ENCODE assay signal across 1 cellular context in the genomic region with DNA sequence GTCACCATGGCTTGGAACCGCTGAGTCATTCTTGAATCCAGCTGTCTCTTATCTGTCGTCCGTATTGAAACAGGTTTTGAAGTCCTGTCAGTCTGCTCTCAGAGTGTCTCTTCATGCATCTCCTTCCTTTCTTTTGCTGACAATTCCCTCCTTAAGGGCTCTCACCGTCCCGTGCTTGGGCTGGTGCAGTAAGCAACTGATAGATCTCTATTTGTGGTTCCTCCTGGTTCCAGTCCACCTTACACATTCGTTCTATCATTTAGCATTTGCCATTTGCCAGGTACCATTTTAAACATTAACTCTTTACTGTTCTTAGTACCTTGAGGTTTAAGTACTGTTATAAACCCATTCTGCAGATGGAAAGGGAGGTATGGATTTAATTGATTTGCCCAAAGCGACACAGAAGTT.
TF ChIP-seq lines count a peak whose summit lies in the region.

No MANE protein-coding gene starts in this region.

TF ChIP-seq in K562, 482 proteins besides CTCF, POLR2A, EP300 and RAD21 (continued from another document and continues in another):
- no peak for TF ChIP-seq LCOR (CRISPR knock-in tag; IDR thresholded peaks at IDR 0.05)
- TF ChIP-seq SAP30 (IDR thresholded peaks at IDR 0.05; ENCODE audit: borderline replicate concordance, insufficient read depth, low read depth, low read length, poor library complexity, severe bottlenecking), result no peak
- TF ChIP-seq EGR1 (conservative IDR thresholded peaks at IDR 0.05), result no peak
- TF ChIP-seq SP1 (CRISPR knock-in tag; IDR thresholded peaks at IDR 0.05), result no peak
- TF ChIP-seq ZNF143 (CRISPR knock-in tag; IDR thresholded peaks at IDR 0.05), result no peak
- TF ChIP-seq ETV5 (CRISPR knock-in tag; IDR thresholded peaks at IDR 0.05; ENCODE audit: low read depth), result no peak
- peak; percentile 88 for TF ChIP-seq GATA2 (CRISPR knock-in tag; IDR thresholded peaks at IDR 0.05)
- TF ChIP-seq, protein P1, sequence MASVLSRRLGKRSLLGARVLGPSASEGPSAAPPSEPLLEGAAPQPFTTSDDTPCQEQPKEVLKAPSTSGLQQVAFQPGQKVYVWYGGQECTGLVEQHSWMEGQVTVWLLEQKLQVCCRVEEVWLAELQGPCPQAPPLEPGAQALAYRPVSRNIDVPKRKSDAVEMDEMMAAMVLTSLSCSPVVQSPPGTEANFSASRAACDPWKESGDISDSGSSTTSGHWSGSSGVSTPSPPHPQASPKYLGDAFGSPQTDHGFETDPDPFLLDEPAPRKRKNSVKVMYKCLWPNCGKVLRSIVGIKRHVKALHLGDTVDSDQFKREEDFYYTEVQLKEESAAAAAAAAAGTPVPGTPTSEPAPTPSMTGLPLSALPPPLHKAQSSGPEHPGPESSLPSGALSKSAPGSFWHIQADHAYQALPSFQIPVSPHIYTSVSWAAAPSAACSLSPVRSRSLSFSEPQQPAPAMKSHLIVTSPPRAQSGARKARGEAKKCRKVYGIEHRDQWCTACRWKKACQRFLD (CRISPR knock-in tag; IDR thresholded peaks at IDR 0.05), result no peak
- TF ChIP-seq SMAD4 (CRISPR knock-in tag; conservative IDR thresholded peaks at IDR 0.05), result peak; percentile 74
- TF ChIP-seq, protein P2, sequence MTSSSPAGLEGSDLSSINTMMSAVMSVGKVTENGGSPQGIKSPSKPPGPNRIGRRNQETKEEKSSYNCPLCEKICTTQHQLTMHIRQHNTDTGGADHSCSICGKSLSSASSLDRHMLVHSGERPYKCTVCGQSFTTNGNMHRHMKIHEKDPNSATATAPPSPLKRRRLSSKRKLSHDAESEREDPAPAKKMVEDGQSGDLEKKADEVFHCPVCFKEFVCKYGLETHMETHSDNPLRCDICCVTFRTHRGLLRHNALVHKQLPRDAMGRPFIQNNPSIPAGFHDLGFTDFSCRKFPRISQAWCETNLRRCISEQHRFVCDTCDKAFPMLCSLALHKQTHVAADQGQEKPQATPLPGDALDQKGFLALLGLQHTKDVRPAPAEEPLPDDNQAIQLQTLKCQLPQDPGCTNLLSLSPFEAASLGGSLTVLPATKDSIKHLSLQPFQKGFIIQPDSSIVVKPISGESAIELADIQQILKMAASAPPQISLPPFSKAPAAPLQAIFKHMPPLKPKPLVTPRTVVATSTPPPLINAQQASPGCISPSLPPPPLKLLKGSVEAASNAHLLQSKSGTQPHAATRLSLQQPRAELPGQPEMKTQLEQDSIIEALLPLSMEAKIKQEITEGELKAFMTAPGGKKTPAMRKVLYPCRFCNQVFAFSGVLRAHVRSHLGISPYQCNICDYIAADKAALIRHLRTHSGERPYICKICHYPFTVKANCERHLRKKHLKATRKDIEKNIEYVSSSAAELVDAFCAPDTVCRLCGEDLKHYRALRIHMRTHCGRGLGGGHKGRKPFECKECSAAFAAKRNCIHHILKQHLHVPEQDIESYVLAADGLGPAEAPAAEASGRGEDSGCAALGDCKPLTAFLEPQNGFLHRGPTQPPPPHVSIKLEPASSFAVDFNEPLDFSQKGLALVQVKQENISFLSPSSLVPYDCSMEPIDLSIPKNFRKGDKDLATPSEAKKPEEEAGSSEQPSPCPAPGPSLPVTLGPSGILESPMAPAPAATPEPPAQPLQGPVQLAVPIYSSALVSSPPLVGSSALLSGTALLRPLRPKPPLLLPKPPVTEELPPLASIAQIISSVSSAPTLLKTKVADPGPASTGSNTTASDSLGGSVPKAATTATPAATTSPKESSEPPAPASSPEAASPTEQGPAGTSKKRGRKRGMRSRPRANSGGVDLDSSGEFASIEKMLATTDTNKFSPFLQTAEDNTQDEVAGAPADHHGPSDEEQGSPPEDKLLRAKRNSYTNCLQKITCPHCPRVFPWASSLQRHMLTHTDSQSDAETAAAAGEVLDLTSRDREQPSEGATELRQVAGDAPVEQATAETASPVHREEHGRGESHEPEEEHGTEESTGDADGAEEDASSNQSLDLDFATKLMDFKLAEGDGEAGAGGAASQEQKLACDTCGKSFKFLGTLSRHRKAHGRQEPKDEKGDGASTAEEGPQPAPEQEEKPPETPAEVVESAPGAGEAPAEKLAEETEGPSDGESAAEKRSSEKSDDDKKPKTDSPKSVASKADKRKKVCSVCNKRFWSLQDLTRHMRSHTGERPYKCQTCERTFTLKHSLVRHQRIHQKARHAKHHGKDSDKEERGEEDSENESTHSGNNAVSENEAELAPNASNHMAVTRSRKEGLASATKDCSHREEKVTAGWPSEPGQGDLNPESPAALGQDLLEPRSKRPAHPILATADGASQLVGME (CRISPR knock-in tag; IDR thresholded peaks at IDR 0.05), result no peak
- TF ChIP-seq MAFF (IDR thresholded peaks at IDR 0.05; ENCODE audit: low read length), result peak; percentile 99
- TF ChIP-seq, protein P3, sequence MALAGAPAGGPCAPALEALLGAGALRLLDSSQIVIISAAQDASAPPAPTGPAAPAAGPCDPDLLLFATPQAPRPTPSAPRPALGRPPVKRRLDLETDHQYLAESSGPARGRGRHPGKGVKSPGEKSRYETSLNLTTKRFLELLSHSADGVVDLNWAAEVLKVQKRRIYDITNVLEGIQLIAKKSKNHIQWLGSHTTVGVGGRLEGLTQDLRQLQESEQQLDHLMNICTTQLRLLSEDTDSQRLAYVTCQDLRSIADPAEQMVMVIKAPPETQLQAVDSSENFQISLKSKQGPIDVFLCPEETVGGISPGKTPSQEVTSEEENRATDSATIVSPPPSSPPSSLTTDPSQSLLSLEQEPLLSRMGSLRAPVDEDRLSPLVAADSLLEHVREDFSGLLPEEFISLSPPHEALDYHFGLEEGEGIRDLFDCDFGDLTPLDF (CRISPR knock-in tag; IDR thresholded peaks at IDR 0.05), result no peak
- no peak for TF ChIP-seq ZNF561 (CRISPR knock-in tag; conservative IDR thresholded peaks at IDR 0.05)
- no peak for TF ChIP-seq ZNF212 (CRISPR knock-in tag; IDR thresholded peaks at IDR 0.05)
- no peak for TF ChIP-seq PTTG1 (tag; IDR thresholded peaks at IDR 0.05; ENCODE audit: low read depth)
- peak; percentile 64; the same call in 1 of the 2 replicates for TF ChIP-seq ZEB2 (IDR thresholded peaks at IDR 0.05)
- peak; percentile 95 to 96; a peak in 3 of 4 replicates for TF ChIP-seq SIN3A (IDR thresholded peaks at IDR 0.05; ENCODE audit: borderline replicate concordance in 2 of 2, control insufficient read depth in 1 of 2, low read depth in 2 of 2, low read length in 2 of 2)
- TF ChIP-seq, protein P4, sequence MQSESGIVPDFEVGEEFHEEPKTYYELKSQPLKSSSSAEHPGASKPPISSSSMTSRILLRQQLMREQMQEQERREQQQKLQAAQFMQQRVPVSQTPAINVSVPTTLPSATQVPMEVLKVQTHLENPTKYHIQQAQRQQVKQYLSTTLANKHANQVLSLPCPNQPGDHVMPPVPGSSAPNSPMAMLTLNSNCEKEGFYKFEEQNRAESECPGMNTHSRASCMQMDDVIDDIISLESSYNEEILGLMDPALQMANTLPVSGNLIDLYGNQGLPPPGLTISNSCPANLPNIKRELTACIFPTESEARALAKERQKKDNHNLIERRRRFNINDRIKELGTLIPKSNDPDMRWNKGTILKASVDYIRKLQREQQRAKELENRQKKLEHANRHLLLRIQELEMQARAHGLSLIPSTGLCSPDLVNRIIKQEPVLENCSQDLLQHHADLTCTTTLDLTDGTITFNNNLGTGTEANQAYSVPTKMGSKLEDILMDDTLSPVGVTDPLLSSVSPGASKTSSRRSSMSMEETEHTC (IDR thresholded peaks at IDR 0.05), result no peak
- no peak for TF ChIP-seq PRMT5 (CRISPR knock-in tag; IDR thresholded peaks at IDR 0.05)
- TF ChIP-seq NBN (IDR thresholded peaks at IDR 0.05; ENCODE audit: low read depth), result peak; percentile 95
- TF ChIP-seq, protein P5, sequence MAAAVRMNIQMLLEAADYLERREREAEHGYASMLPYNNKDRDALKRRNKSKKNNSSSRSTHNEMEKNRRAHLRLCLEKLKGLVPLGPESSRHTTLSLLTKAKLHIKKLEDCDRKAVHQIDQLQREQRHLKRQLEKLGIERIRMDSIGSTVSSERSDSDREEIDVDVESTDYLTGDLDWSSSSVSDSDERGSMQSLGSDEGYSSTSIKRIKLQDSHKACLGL (CRISPR knock-in tag; IDR thresholded peaks at IDR 0.05; ENCODE audit: borderline replicate concordance, poor library complexity, severe bottlenecking), result no peak
- TF ChIP-seq ZNF551 (CRISPR knock-in tag; IDR thresholded peaks at IDR 0.05), result no peak
- TF ChIP-seq TEAD4 (IDR thresholded peaks at IDR 0.05; ENCODE audit: low read length), result peak; percentile 89
- TF ChIP-seq TEAD4 (CRISPR knock-in tag; IDR thresholded peaks at IDR 0.05; ENCODE audit: borderline replicate concordance), result no peak
- no peak for TF ChIP-seq NRF1 (conservative IDR thresholded peaks at IDR 0.05 in 1 of 2, IDR thresholded peaks at IDR 0.05 in 1 of 2)
- TF ChIP-seq BDP1 (IDR thresholded peaks at IDR 0.05; ENCODE audit: insufficient read depth, insufficient read length), result no peak
- no peak for TF ChIP-seq PHF8 (IDR thresholded peaks at IDR 0.05; ENCODE audit: borderline replicate concordance, low read length)
- TF ChIP-seq, protein P6, sequence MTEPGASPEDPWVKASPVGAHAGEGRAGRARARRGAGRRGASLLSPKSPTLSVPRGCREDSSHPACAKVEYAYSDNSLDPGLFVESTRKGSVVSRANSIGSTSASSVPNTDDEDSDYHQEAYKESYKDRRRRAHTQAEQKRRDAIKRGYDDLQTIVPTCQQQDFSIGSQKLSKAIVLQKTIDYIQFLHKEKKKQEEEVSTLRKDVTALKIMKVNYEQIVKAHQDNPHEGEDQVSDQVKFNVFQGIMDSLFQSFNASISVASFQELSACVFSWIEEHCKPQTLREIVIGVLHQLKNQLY (CRISPR knock-in tag; conservative IDR thresholded peaks at IDR 0.05), result no peak
- TF ChIP-seq ZKSCAN3 (CRISPR knock-in tag; IDR thresholded peaks at IDR 0.05), result no peak
- no peak for TF ChIP-seq PHB (CRISPR knock-in tag; IDR thresholded peaks at IDR 0.05)
- TF ChIP-seq, protein P7, sequence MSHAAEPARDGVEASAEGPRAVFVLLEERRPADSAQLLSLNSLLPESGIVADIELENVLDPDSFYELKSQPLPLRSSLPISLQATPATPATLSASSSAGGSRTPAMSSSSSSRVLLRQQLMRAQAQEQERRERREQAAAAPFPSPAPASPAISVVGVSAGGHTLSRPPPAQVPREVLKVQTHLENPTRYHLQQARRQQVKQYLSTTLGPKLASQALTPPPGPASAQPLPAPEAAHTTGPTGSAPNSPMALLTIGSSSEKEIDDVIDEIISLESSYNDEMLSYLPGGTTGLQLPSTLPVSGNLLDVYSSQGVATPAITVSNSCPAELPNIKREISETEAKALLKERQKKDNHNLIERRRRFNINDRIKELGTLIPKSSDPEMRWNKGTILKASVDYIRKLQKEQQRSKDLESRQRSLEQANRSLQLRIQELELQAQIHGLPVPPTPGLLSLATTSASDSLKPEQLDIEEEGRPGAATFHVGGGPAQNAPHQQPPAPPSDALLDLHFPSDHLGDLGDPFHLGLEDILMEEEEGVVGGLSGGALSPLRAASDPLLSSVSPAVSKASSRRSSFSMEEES (CRISPR knock-in tag; IDR thresholded peaks at IDR 0.05), result no peak
- TF ChIP-seq XRCC4 (IDR thresholded peaks at IDR 0.05; ENCODE audit: extremely low read depth, insufficient read depth, insufficient read length), result no peak
- TF ChIP-seq ZNF175 (CRISPR knock-in tag; IDR thresholded peaks at IDR 0.05; ENCODE audit: low read depth), result no peak
- TF ChIP-seq CREM (IDR thresholded peaks at IDR 0.05; ENCODE audit: low read depth), result peak; percentile 34; the same call in 1 of the 2 replicates
- no peak for TF ChIP-seq IRF2 (CRISPR knock-in tag; IDR thresholded peaks at IDR 0.05)
- TF ChIP-seq, protein P8, sequence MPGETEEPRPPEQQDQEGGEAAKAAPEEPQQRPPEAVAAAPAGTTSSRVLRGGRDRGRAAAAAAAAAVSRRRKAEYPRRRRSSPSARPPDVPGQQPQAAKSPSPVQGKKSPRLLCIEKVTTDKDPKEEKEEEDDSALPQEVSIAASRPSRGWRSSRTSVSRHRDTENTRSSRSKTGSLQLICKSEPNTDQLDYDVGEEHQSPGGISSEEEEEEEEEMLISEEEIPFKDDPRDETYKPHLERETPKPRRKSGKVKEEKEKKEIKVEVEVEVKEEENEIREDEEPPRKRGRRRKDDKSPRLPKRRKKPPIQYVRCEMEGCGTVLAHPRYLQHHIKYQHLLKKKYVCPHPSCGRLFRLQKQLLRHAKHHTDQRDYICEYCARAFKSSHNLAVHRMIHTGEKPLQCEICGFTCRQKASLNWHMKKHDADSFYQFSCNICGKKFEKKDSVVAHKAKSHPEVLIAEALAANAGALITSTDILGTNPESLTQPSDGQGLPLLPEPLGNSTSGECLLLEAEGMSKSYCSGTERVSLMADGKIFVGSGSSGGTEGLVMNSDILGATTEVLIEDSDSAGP (CRISPR knock-in tag; IDR thresholded peaks at IDR 0.05), result no peak
- TF ChIP-seq ZNF239 (CRISPR knock-in tag; IDR thresholded peaks at IDR 0.05), result no peak
- TF ChIP-seq NELFE (IDR thresholded peaks at IDR 0.05; ENCODE audit: insufficient read depth, insufficient read length), result no peak
- TF ChIP-seq PCBP2 (IDR thresholded peaks at IDR 0.05; ENCODE audit: low read depth, low read length, poor library complexity, severe bottlenecking), result no peak
- TF ChIP-seq ERF (CRISPR knock-in tag; IDR thresholded peaks at IDR 0.05), result no peak
